1 cellular context compared by ENCODE assay signal in the genomic region with DNA sequence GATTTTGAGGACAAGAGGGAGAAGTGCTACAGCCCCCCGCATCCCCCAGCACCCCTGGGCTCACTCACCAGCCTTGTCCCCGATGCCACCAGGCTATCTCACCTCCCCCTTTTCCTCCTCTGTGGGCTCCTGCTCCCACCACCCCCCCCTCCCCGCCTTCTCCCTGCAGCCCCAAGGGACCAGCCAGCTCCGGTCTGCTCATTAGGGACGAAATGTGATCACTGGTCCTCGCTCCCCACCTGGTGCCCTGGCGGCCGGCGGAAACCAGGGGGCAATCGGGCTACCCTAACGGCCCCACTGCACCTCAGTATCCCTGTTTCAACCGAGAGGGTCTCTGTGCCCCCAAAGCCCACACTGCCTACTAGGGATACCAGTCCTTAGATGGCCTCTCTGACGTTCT.
TF ChIP-seq lines count a peak whose summit lies in the region.

No MANE protein-coding gene starts in this region.

TF ChIP-seq in endothelial cell of umbilical vein, 7 proteins besides CTCF, POLR2A, EP300 and RAD21:
- no peak for TF ChIP-seq POLR2AphosphoS5 (IDR thresholded peaks at IDR 0.05; ENCODE audit: insufficient read depth, low read depth, low read length)
- TF ChIP-seq GATA2 (IDR thresholded peaks at IDR 0.05; ENCODE audit: insufficient read depth, insufficient read length, low read depth, low read length) = no peak
- TF ChIP-seq EZH2 (IDR thresholded peaks at IDR 0.05; ENCODE audit: borderline replicate concordance, low read depth, low read length, severe bottlenecking) = no peak
- no peak for TF ChIP-seq MYC (IDR thresholded peaks at IDR 0.05; ENCODE audit: low read depth, low read length)
- no peak for TF ChIP-seq JUN (IDR thresholded peaks at IDR 0.05; ENCODE audit: borderline replicate concordance, insufficient read depth, insufficient read length, low read depth)
- TF ChIP-seq FOS (IDR thresholded peaks at IDR 0.05; ENCODE audit: borderline replicate concordance, insufficient read depth, low read length) = no peak
- TF ChIP-seq, protein P1, sequence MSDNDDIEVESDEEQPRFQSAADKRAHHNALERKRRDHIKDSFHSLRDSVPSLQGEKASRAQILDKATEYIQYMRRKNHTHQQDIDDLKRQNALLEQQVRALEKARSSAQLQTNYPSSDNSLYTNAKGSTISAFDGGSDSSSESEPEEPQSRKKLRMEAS (IDR thresholded peaks at IDR 0.05; ENCODE audit: insufficient read depth, insufficient read length) = no peak
